Comparison of ENCODE assay signal across 27 cellular contexts in the genomic region with DNA sequence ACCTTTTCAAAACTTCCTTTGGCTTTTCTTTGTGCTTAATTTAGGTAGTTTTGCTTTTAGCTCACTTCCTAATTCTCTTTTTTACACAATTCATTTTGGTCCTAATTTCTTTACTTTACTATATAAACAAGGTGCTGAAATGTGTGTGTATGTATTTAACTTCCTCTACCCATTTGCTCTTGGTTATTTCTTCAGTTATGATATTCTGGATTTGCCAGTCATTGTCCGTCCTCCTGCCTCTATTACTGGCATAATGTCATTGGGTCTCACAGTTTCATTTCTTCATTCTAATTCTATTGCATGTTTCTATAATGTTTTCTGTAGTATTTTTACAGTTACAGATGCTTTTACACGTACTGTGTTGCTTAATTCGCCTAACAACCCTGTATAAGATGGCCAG.
DNase-seq lines count a peak whose midpoint lies in the region; ATAC-seq and TF ChIP-seq lines count a peak whose summit lies in the region.
"Had no signal": no experiment of that assay in that cellular context is flagged by ENCODE, and none has a peak within 500 bp of the region (broad histone marks: within the 10 kb centered on the region; RNA-seq: fewer than 3 reads in every experiment).

No MANE protein-coding gene starts in this region.

- peaks cover 19 to 21% of the 10 kb centered on the region in 2 donors for H3K36me3 Mint-ChIP-seq in stimulated activated naive B cell treated with anti-CD40 and anti-IgM and Interleukin-4, amounts not matched to agents 10 μg/mL and 1 μg/mL and 100 μg/mL, for 72 hours

- peak; percentile 78 to 83 for ATAC-seq in stimulated activated naive B cell treated with anti-CD40 and anti-IgM and Interleukin-4, amounts not matched to agents 10 μg/mL and 1 μg/mL and 100 μg/mL, for 72 hours (replicated peaks)
- ATAC-seq in HG03432 (IDR thresholded peaks at IDR 0.05; ENCODE audit: unreplicated experiment) = no peak
- ATAC-seq: sciatic nerve had no signal

- no peaks in the 10 kb centered on the region for H3K27me3 Mint-ChIP-seq in stimulated activated naive B cell treated with anti-CD40 and anti-IgM and Interleukin-4, amounts not matched to agents 10 μg/mL and 1 μg/mL and 100 μg/mL, for 72 hours
- H3K27me3 Mint-ChIP-seq: activated naive CD8-positive, alpha-beta T cell treated with anti-CD3 and anti-CD28 coated beads for 36 hours; CD8-positive, alpha-beta memory T cell had no signal

- peaks cover 12 to 35% of the 10 kb centered on the region in 2 donors for H3K4me1 Mint-ChIP-seq in stimulated activated naive B cell treated with anti-CD40 and anti-IgM and Interleukin-4, amounts not matched to agents 10 μg/mL and 1 μg/mL and 100 μg/mL, for 72 hours

- no peaks in the 10 kb centered on the region for H3K9me3 Mint-ChIP-seq in stimulated activated naive B cell treated with anti-CD40 and anti-IgM and Interleukin-4, amounts not matched to agents 10 μg/mL and 1 μg/mL and 100 μg/mL, for 72 hours
- H3K9me3 Mint-ChIP-seq: activated naive CD8-positive, alpha-beta T cell treated with anti-CD3 and anti-CD28 coated beads for 36 hours; CD8-positive, alpha-beta memory T cell; HFFc6 had no signal

- peak overlapping the region in 1 of 2 donors; percentile 37 for H3K4me3 Mint-ChIP-seq in stimulated activated naive B cell treated with anti-CD40 and anti-IgM and Interleukin-4, amounts not matched to agents 10 μg/mL and 1 μg/mL and 100 μg/mL, for 72 hours
- H3K4me3 Mint-ChIP-seq: activated naive CD8-positive, alpha-beta T cell treated with anti-CD3 and anti-CD28 coated beads for 36 hours; CD8-positive, alpha-beta memory T cell; HFFc6 had no signal

- H3K27ac ChIP-seq in VCaP = peak overlapping the region; percentile 69
- H3K27ac ChIP-seq: RWPE1, stomach, tibial nerve had no signal

- H3K27ac Mint-ChIP-seq in stimulated activated naive B cell treated with anti-CD40 and anti-IgM and Interleukin-4, amounts not matched to agents 10 μg/mL and 1 μg/mL and 100 μg/mL, for 72 hours = peak overlapping the region; percentile 1
- H3K27ac Mint-ChIP-seq: activated naive CD8-positive, alpha-beta T cell treated with anti-CD3 and anti-CD28 coated beads for 36 hours; HFFc6 had no signal

- TF ChIP-seq CTCF in GM13976 (IDR thresholded peaks at IDR 0.05; ENCODE audit: borderline replicate concordance, control extremely low read depth, extremely low read depth, insufficient read depth, missing control alignments) (no peak), VCaP (conservative IDR thresholded peaks at IDR 0.05) (no peak)

- DNase-seq in GM13976 (ENCODE audit: low spot score) (peak; percentile 22), NAMALWA (ENCODE audit: low spot score) (peak; percentile 31), NCI-H2196 (lab: John Stamatoyannopoulos, UW; ENCODE audit: unreplicated experiment) (no peak)
- DNase-seq in stimulated activated naive B cell treated with anti-CD40 and anti-IgM and Interleukin-4, amounts not matched to agents 10 μg/mL and 1 μg/mL and 100 μg/mL, for 72 hours = no peak
- DNase-seq in activated naive CD4-positive, alpha-beta T cell treated with Interleukin-2 at 50 U/mL for 16 hours = no peak
- DNase-seq: activated CD4-positive, alpha-beta T cell treated with anti-CD3 and anti-CD28 coated beads, Interleukin-2, amount 50 U/mL, for 48 hours; activated CD4-positive, CD25-positive, alpha-beta regulatory T cell; activated CD8-positive, alpha-beta memory T cell treated with anti-CD3 and anti-CD28 coated beads, Interleukin-2, amount 50 U/mL, for 4 hours; activated naive CD8-positive, alpha-beta T cell treated with anti-CD3 and anti-CD28 coated beads for 36 hours; CD8-positive, alpha-beta memory T cell; central memory CD4-positive, alpha-beta T cell; DMS153; HFFc6; kidney glomerular epithelial cell; mammary epithelial cell; MG63; NCI-H1694; NCI-H2171 treated with DMSO at 0.1 percent for 48 hours; NCI-H524 treated with DMSO at 0.1 percent for 48 hours; NK-92 treated with Interleukin-12 subunit alpha and Interleukin-12 subunit beta, amount 100 ng/mL, for 24 hours; stomach; T-helper 9 cell had no signal

- in situ Hi-C loops in GM13976 (cut with MboI; ENCODE audit: low sequenced_read_pairs, unreplicated experiment) = no loop called here

Comparison
In these comparisons a context has a peak if more than half of its experiments do, and no peak if none do; other contexts are left out.
1. DNase-seq: peak in GM13976 (single experiment) and NAMALWA (single experiment); none in stimulated activated naive B cell treated with anti-CD40 and anti-IgM and Interleukin-4, amounts not matched to agents 10 μg/mL and 1 μg/mL and 100 μg/mL, for 72 hours (single experiment), activated naive CD4-positive, alpha-beta T cell treated with Interleukin-2 at 50 U/mL for 16 hours (single experiment) and NCI-H2196 (single experiment).